13 cellular contexts compared by ENCODE assay signal in genomic region chr1:1237874-1238701, GRCh38. TPM values are rescaled to one million over a fixed set of nuclear protein-coding genes. Genes with fewer than 3 reads are reported as not detected.
DNase-seq lines count a peak whose midpoint lies in the region; ATAC-seq, FAIRE-seq and TF ChIP-seq lines count a peak whose summit lies in the region.
"Had no signal": no experiment of that assay in that cellular context is flagged by ENCODE, and none has a peak within 500 bp of the region (broad histone marks: within the 10 kb centered on the region; RNA-seq: fewer than 3 reads in every experiment).

No MANE protein-coding gene starts in this region.

- no peaks in the 10 kb centered on the region for H3K9me3 Mint-ChIP-seq in CD4-positive, alpha-beta T cell

- no peak overlapping the region for H3K14ac ChIP-seq in trophoblast cell (ENCODE audit: low read length)

- TF ChIP-seq CTCF in GM12878 (IDR thresholded peaks at IDR 0.05 in 2 of 3, conservative IDR thresholded peaks at IDR 0.05 in 1 of 3; ENCODE audit: control insufficient read depth in 2 of 3, extremely low read depth in 1 of 3, insufficient read depth in 1 of 3, low read depth in 3 of 3, low read length in 3 of 3) (no peak), spleen (IDR thresholded peaks at IDR 0.05 in 8 of 11, conservative IDR thresholded peaks at IDR 0.05 in 3 of 11) (no peak)
- TF ChIP-seq CTCF in CD4-positive, alpha-beta T cell (IDR thresholded peaks at IDR 0.05) = no peak

- H3K4me2 ChIP-seq in GM12878 (ENCODE audit: control insufficient read depth, insufficient read depth) = no peak overlapping the region
- no peak overlapping the region for H3K4me2 ChIP-seq in trophoblast cell (ENCODE audit: low read length)

- CTCF ChIA-PET in GM12878 (lab: Yijun Ruan, JAX) = interaction anchor here (1.4 kb wide), 1 partner anchor 116 kb away, joined by 4 read pairs; no protein-coding TSS in a partner anchor
- CTCF ChIA-PET in CD4-positive, alpha-beta T cell (lab: Charles Lee) = no interaction called here

- SMC1A ChIA-PET in GM12878 (lab: Charles Lee; ENCODE audit: uncharacterized antibody, unreplicated experiment) = interaction anchor here (1.1 kb wide), 1 partner anchor 25 kb away, joined by 3 read pairs; no protein-coding TSS in a partner anchor

- H3K4ac ChIP-seq in trophoblast cell (ENCODE audit: low read depth, low read length) = no peak overlapping the region

- TF ChIP-seq RAD21 in GM12878 (IDR thresholded peaks at IDR 0.05; ENCODE audit: insufficient read depth, low read depth, low read length) = no peak

- no peak overlapping the region for H2BK120ac ChIP-seq in trophoblast cell (ENCODE audit: insufficient read depth, low read length, poor library complexity)

- intact Hi-C loops in GM12878 (cut with micrococcal nuclease; ENCODE audit: unreplicated experiment) (no loop called here), spleen (cut with DNase I; ENCODE audit: low total_unique reads) (no loop called here)
- intact Hi-C loops in CD4-positive, alpha-beta T cell (cut with DNase I, micrococcal nuclease) = no loop called here

- no peak overlapping the region for H2BK5ac ChIP-seq in trophoblast cell (ENCODE audit: low read depth, low read length, poor library complexity)

- H3K4me1 ChIP-seq in GM12878 (ENCODE audit: control insufficient read depth, insufficient read depth, low read length) (no peaks in the 10 kb centered on the region), trophoblast cell (ENCODE audit: control insufficient read depth in 1 of 2, insufficient read depth in 2 of 2, low read length in 2 of 2) (peaks cover 3 to 23% of the 10 kb centered on the region in 2 experiments), spleen (peaks cover 0 to 39% (median 26%) of the 10 kb centered on the region in 6 donors)

- H4K20me1 ChIP-seq in GM12878 (ENCODE audit: control insufficient read depth, insufficient read depth) = no peaks in the 10 kb centered on the region

- no peak overlapping the region for H2BK12ac ChIP-seq in trophoblast cell (ENCODE audit: low read length)

- H3K18ac ChIP-seq in trophoblast cell (ENCODE audit: low read length) = no peak overlapping the region

- H3K27me3 ChIP-seq in GM12878 (replicated peaks in 1 of 2; ENCODE audit: control insufficient read depth in 2 of 2, insufficient read depth in 2 of 2, low read length in 1 of 2) (no peaks in the 10 kb centered on the region), trophoblast cell (ENCODE audit: insufficient read depth, low read length) (no peaks in the 10 kb centered on the region), spleen (replicated peaks in 1 of 7) (peaks cover 0 to 69% (median 32%) of the 10 kb centered on the region in 7 donors)
- H3K27me3 ChIP-seq in CD4-positive, alpha-beta T cell (ENCODE audit: control insufficient read depth, insufficient read depth, low read length) = peaks cover 8% of the 10 kb centered on the region

- no peak for FAIRE-seq in GM12878 (lab: Jason Lieb, UNC)
- FAIRE-seq: colon had no signal

- no peak overlapping the region for H2AFZ ChIP-seq in GM12878 (ENCODE audit: control insufficient read depth, low read depth, low read length)
- peak overlapping the region; percentile 6 for H2AFZ ChIP-seq in trophoblast cell (ENCODE audit: insufficient read depth, low read length, poor library complexity)
- H2AFZ ChIP-seq: GM23248 had no signal

- H4K12ac ChIP-seq in trophoblast cell (ENCODE audit: low read depth, low read length) = no peak overlapping the region

- peaks cover 7% of the 10 kb centered on the region for H3K4me1 Mint-ChIP-seq in CD4-positive, alpha-beta T cell (ENCODE audit: low read depth)

- no peak overlapping the region for H3K27ac ChIP-seq in GM12878 (ENCODE audit: control insufficient read depth, insufficient read depth)
- no peak overlapping the region for H3K27ac ChIP-seq in trophoblast cell (ENCODE audit: low read depth, low read length)
- H3K27ac ChIP-seq in CD4-positive, alpha-beta T cell (ENCODE audit: low read depth, low read length) = no peak overlapping the region
- H3K27ac ChIP-seq in spleen = no peak overlapping the region
- H3K27ac ChIP-seq: 22Rv1, GM23248, sigmoid colon had no signal

- H3K36me3 ChIP-seq in GM12878 (ENCODE audit: control insufficient read depth in 2 of 2, insufficient read depth in 2 of 2, low read length in 1 of 2) (no peaks in the 10 kb centered on the region), trophoblast cell (ENCODE audit: control insufficient read depth in 1 of 2, insufficient read depth in 2 of 2, low read length in 2 of 2) (peaks cover 8 to 15% of the 10 kb centered on the region in 2 experiments), spleen (peaks cover 0 to 26% (median 11%) of the 10 kb centered on the region in 6 donors)
- H3K36me3 ChIP-seq: sigmoid colon had no signal

- in situ Hi-C loops in GM12878 (cut with MboI) = no loop called here

- no peak overlapping the region for H3K27ac Mint-ChIP-seq in CD4-positive, alpha-beta T cell

- peaks cover 2% of the 10 kb centered on the region for H3K79me1 ChIP-seq in trophoblast cell (ENCODE audit: low read length)

- no TSS peak for BruUV-seq in GM12878 (replicated peaks; lab: Mats Ljungman, UMichigan)

- H3K4me3 Mint-ChIP-seq in CD4-positive, alpha-beta T cell = no peak overlapping the region

- H3K9me3 ChIP-seq in GM12878 (replicated peaks; ENCODE audit: control insufficient read depth, insufficient read depth, low read length) (no peaks in the 10 kb centered on the region; the same call in 2 of the 3 replicates), trophoblast cell (ENCODE audit: insufficient read depth, low read depth, low read length) (peaks cover 3% of the 10 kb centered on the region), spleen (no peaks in the 10 kb centered on the region)
- no peaks in the 10 kb centered on the region for H3K9me3 ChIP-seq in CD4-positive, alpha-beta T cell (ENCODE audit: control insufficient read depth, low read length)
- H3K9me3 ChIP-seq: sigmoid colon had no signal

- POLR2A ChIA-PET in GM12878 (lab: Charles Lee) = no interaction called here
- POLR2A ChIA-PET in CD4-positive, alpha-beta T cell (lab: Charles Lee) = interaction anchor here (0.9 kb wide), 1 partner anchor 21 kb away, joined by 3 read pairs; no protein-coding TSS in a partner anchor

- ATAC-seq in GM12878 = peak; percentile 47
- ATAC-seq in CD4-positive, alpha-beta T cell (ENCODE audit: poor library complexity) = no peak

- no peak overlapping the region for H4K8ac ChIP-seq in trophoblast cell (ENCODE audit: low read depth, low read length)

- DNase-seq in DMS 273 (lab: John Stamatoyannopoulos, UW; ENCODE audit: unreplicated experiment) = peak; percentile 57
- no peak for DNase-seq in DMS 273 treated with DMSO at 0.1 percent for 48 hours (lab: John Stamatoyannopoulos, UW)
- DNase-seq in GM12878 (ENCODE audit: low read depth, low spot score) = no peak
- DNase-seq in trophoblast cell = peak; percentile 19 to 35
- DNase-seq in CD4-positive, alpha-beta T cell = no peak
- DNase-seq in spleen = no peak
- DNase-seq: activated naive CD4-positive, alpha-beta T cell; GM23248; NCI-H2107; RPMI8226; sigmoid colon had no signal

- no peak overlapping the region for H3K4me3 ChIP-seq in GM12878
- no peak overlapping the region for H3K4me3 ChIP-seq in trophoblast cell (ENCODE audit: low read depth, low read length)
- no peak overlapping the region for H3K4me3 ChIP-seq in spleen
- H3K4me3 ChIP-seq: GM23248, sigmoid colon had no signal

- H3K27me3 Mint-ChIP-seq in CD4-positive, alpha-beta T cell = no peaks in the 10 kb centered on the region

- H4K91ac ChIP-seq in trophoblast cell (ENCODE audit: low read depth, low read length) = no peak overlapping the region

- 29% methylated on average over 42 of the region's 48 CpGs for WGBS in GM12878 (ENCODE audit: insufficient coverage, insufficient replicate concordance, low lambda C conversion rate, missing lambda C conversion rate)
- WGBS in trophoblast cell (ENCODE audit: extremely low coverage, insufficient coverage, insufficient read length) = no CpG with 5 or more reads among the region's 48 CpGs
- 54 to 59% (median 55%) methylated on average over 32 to 48 of the region's 48 CpGs for WGBS in spleen, 5 donors

- H2AK5ac ChIP-seq in trophoblast cell (ENCODE audit: low read length) = peak overlapping the region; percentile 38

- TF ChIP-seq EP300 in GM12878 (IDR thresholded peaks at IDR 0.05; ENCODE audit: borderline replicate concordance in 1 of 2, control insufficient read depth in 1 of 2, low read depth in 2 of 2, low read length in 2 of 2) = no peak; a peak in 1 of 4 replicates

- TF ChIP-seq POLR2A in GM12878 (IDR thresholded peaks at IDR 0.05; ENCODE audit: low read depth, low read length) (no peak), spleen (IDR thresholded peaks at IDR 0.05) (no peak)

- H3K9ac ChIP-seq in GM12878 (ENCODE audit: control insufficient read depth, insufficient read depth, low read length) (no peak overlapping the region), trophoblast cell (ENCODE audit: low read length) (no peak overlapping the region)
- H3K9ac ChIP-seq: GM23248 had no signal

- peaks cover 6% of the 10 kb centered on the region for H3K36me3 Mint-ChIP-seq in CD4-positive, alpha-beta T cell (ENCODE audit: low read depth)

- H3K23ac ChIP-seq in trophoblast cell (ENCODE audit: low read length) = no peak overlapping the region

- H3K79me2 ChIP-seq in GM12878 (ENCODE audit: control insufficient read depth, insufficient read depth, low read length) (peaks cover 1% of the 10 kb centered on the region), trophoblast cell (ENCODE audit: control insufficient read depth, insufficient read depth, low read length, poor library complexity) (no peaks in the 10 kb centered on the region)

- RAD21 ChIA-PET in GM12878 (lab: Charles Lee; ENCODE audit: unreplicated experiment) = interaction anchor here (0.8 kb wide), 1 partner anchor 12 kb away, joined by 3 read pairs; no protein-coding TSS in a partner anchor

RNA-seq across cellular contexts. Expression of gene B3GALT6, which starts 6.1 kb away (rescaled TPM):
- total RNA-seq in GM12878 (2013; cell fraction: nucleolus; rRNA removed) = 13.9 and 14.3 TPM in 2 replicates
- total RNA-seq in GM12878 (2014; rRNA removed) = 18.3 and 20.8 TPM in 2 replicates
- 6.7 and 7.8 TPM in 2 replicates for total RNA-seq in GM12878 (2014; rRNA removed; fragmentation: Illumina TruSeq; extraction: Trizol)
- total RNA-seq in GM12878 (2021) = 18.7 and 20.6 TPM in 2 replicates
- 2.2 TPM for polyA plus RNA-seq in GM12878 (2011; ENCODE audit: low read depth)
- 1.5 and 2.2 TPM in 2 replicates for polyA plus RNA-seq in GM12878 (2011; rRNA removed)
- polyA plus RNA-seq in GM12878 (2011; cell fraction: cytosol; rRNA removed) = 2.8 and 4.3 TPM in 2 replicates
- polyA plus RNA-seq in GM12878 (2011; cell fraction: nucleus; rRNA removed) = 5.4 and 7.7 TPM in 2 replicates
- 5.4 and 6.2 TPM in 2 replicates for polyA plus RNA-seq in GM12878 (2012)
- 5.8 and 6.8 TPM in 2 replicates for polyA plus RNA-seq in GM12878 (2014; fragmentation: Illumina TruSeq; extraction: Trizol)
- polyA plus RNA-seq in GM12878 (2014; fragmentation: Nextera tagmentation; extraction: Ambion mirVana) = 1 to 10 TPM in 1 of 2 experiments, under 1 TPM in 1; 0.53 to 1.6 TPM
- 14.2 and 17.1 TPM in 2 replicates for polyA plus RNA-seq in GM12878 (2014; rRNA removed)
- 1 to 10 TPM; 1.1 to 1.6 TPM for polyA plus RNA-seq in GM12878 (2016; fragmentation: Nextera tagmentation; extraction: Ambion mirVana)
- polyA minus RNA-seq in GM12878 (2011; rRNA and poly(A)+ RNA removed) = 2.4 and 2.9 TPM in 2 replicates
- polyA minus RNA-seq in GM12878 (2011; cell fraction: cytosol; rRNA and poly(A)+ RNA removed) = 1.2 and 2.7 TPM in 2 replicates
- 12.7 and 22.7 TPM in 2 replicates for polyA minus RNA-seq in GM12878 (2011; cell fraction: nucleus; rRNA and poly(A)+ RNA removed)
- 16.1 and 16.2 TPM in 2 replicates for polyA plus RNA-seq in trophoblast cell (2013)
- total RNA-seq in CD4-positive, alpha-beta T cell = 1 to 10 TPM; 4.9 to 5.1 TPM
- total RNA-seq in spleen = 10 to 100 TPM; 13.2 to 25.1 (median 19.3) TPM
- polyA plus RNA-seq in spleen = 10 to 100 TPM in 2 of 3 donors, 1 to 10 TPM in 1; 7.9 to 16.6 (median 12.1) TPM

RNA-seq across cellular contexts. Expression of gene SDF4, which starts 6.3 kb away (rescaled TPM):
- 53.9 and 54.1 TPM in 2 replicates for total RNA-seq in GM12878 (2013; cell fraction: nucleolus; rRNA removed)
- total RNA-seq in GM12878 (2014; rRNA removed) (43.1 and 48.7 TPM in 2 replicates), GM12878 (2014; rRNA removed; fragmentation: Illumina TruSeq; extraction: Trizol) (25.8 and 31.8 TPM in 2 replicates), GM12878 (2021) (92.2 and 97.2 TPM in 2 replicates), spleen (100 to 1,000 TPM in 4 of 7 donors, 10 to 100 TPM in 3; 87.2 to 145 (median 114) TPM)
- 16.2 TPM for polyA plus RNA-seq in GM12878 (2011; ENCODE audit: low read depth)
- polyA plus RNA-seq in GM12878 (2011; rRNA removed) (16.4 and 28.8 TPM in 2 replicates), GM12878 (2014; fragmentation: Illumina TruSeq; extraction: Trizol) (5.9 and 27.2 TPM in 2 replicates), GM12878 (2014; fragmentation: Nextera tagmentation; extraction: Ambion mirVana) (1 to 10 TPM in 1 of 2 experiments, under 1 TPM in 1; 0.44 to 2.0 TPM), GM12878 (2014; rRNA removed) (51.5 and 65.0 TPM in 2 replicates), GM12878 (2016; fragmentation: Nextera tagmentation; extraction: Ambion mirVana) (10 to 100 TPM; 78.5 to 87.8 TPM), spleen (10 to 100 TPM; 39.1 to 84.2 (median 49.4) TPM)
- 30.5 and 38.1 TPM in 2 replicates for polyA plus RNA-seq in GM12878 (2011; cell fraction: cytosol; rRNA removed)
- 93.2 and 136 TPM in 2 replicates for polyA plus RNA-seq in GM12878 (2011; cell fraction: nucleus; rRNA removed)
- polyA plus RNA-seq in GM12878 (2012) = 57.3 and 60.4 TPM in 2 replicates
- polyA minus RNA-seq in GM12878 (2011; rRNA and poly(A)+ RNA removed) = 24.1 and 24.7 TPM in 2 replicates
- polyA minus RNA-seq in GM12878 (2011; cell fraction: cytosol; rRNA and poly(A)+ RNA removed) = 15.0 and 18.9 TPM in 2 replicates
- 27.2 and 42.8 TPM in 2 replicates for polyA minus RNA-seq in GM12878 (2011; cell fraction: nucleus; rRNA and poly(A)+ RNA removed)
- polyA plus RNA-seq in trophoblast cell (2013) = 136 and 142 TPM in 2 replicates
- 10 to 100 TPM; 66.3 to 71.0 TPM for total RNA-seq in CD4-positive, alpha-beta T cell

RNA-seq across cellular contexts. Expression of gene C1QTNF12, which starts 8.4 kb away (rescaled TPM):
- 1.3 and 1.4 TPM in 2 replicates for total RNA-seq in GM12878 (2013; cell fraction: nucleolus; rRNA removed)
- total RNA-seq in GM12878 (2014; rRNA removed) (0.17 and 0.76 TPM in 2 replicates), GM12878 (2014; rRNA removed; fragmentation: Illumina TruSeq; extraction: Trizol) (0.37 TPM in 1 of 2 replicates, not detected in the other), GM12878 (2021) (0.96 and 1.0 TPM in 2 replicates), spleen (1 to 10 TPM in 3 of 7 donors, under 1 TPM in 1, not detected in 3; 0.87 to 3.6 (median 1.8) TPM)
- 1.9 TPM for polyA plus RNA-seq in GM12878 (2011; ENCODE audit: low read depth)
- polyA plus RNA-seq in GM12878 (2011; rRNA removed) (not detected in 2 replicates), GM12878 (2014; fragmentation: Illumina TruSeq; extraction: Trizol) (not detected in 2 replicates), GM12878 (2014; fragmentation: Nextera tagmentation; extraction: Ambion mirVana) (under 1 TPM in 1 of 2 experiments, not detected in 1; 0.31 TPM), GM12878 (2014; rRNA removed) (0.50 and 0.84 TPM in 2 replicates), GM12878 (2016; fragmentation: Nextera tagmentation; extraction: Ambion mirVana) (under 1 TPM in 1 of 2 experiments, not detected in 1; 0.20 TPM), spleen (1 to 10 TPM; 1.3 to 5.5 (median 1.4) TPM)
- 0.22 and 0.48 TPM in 2 replicates for polyA plus RNA-seq in GM12878 (2011; cell fraction: cytosol; rRNA removed)
- polyA plus RNA-seq in GM12878 (2011; cell fraction: nucleus; rRNA removed) = 4.2 and 6.9 TPM in 2 replicates
- 3.7 and 4.4 TPM in 2 replicates for polyA plus RNA-seq in GM12878 (2012)
- 0.52 TPM in 1 of 2 replicates, not detected in the other for polyA minus RNA-seq in GM12878 (2011; rRNA and poly(A)+ RNA removed)
- not detected in 2 replicates for polyA minus RNA-seq in GM12878 (2011; cell fraction: cytosol; rRNA and poly(A)+ RNA removed)
- 1.1 and 1.8 TPM in 2 replicates for polyA minus RNA-seq in GM12878 (2011; cell fraction: nucleus; rRNA and poly(A)+ RNA removed)
- polyA plus RNA-seq in trophoblast cell (2013) = 2.4 and 3.2 TPM in 2 replicates
- 1 to 10 TPM; 3.4 to 4.8 TPM for total RNA-seq in CD4-positive, alpha-beta T cell

RNA-seq across cellular contexts. Expression of gene TNFRSF4, which starts 24.1 kb away (rescaled TPM):
- 8.5 and 8.7 TPM in 2 replicates for total RNA-seq in GM12878 (2013; cell fraction: nucleolus; rRNA removed)
- 6.2 and 6.9 TPM in 2 replicates for total RNA-seq in GM12878 (2014; rRNA removed)
- total RNA-seq in GM12878 (2014; rRNA removed; fragmentation: Illumina TruSeq; extraction: Trizol) = 0.51 and 0.67 TPM in 2 replicates
- total RNA-seq in GM12878 (2021) = 6.1 and 6.5 TPM in 2 replicates
- polyA plus RNA-seq in GM12878 (2011; ENCODE audit: low read depth) = 0.39 TPM
- polyA plus RNA-seq in GM12878 (2011; rRNA removed) = 0.33 TPM in 1 of 2 replicates, not detected in the other
- 0.37 and 0.75 TPM in 2 replicates for polyA plus RNA-seq in GM12878 (2011; cell fraction: cytosol; rRNA removed)
- polyA plus RNA-seq in GM12878 (2011; cell fraction: nucleus; rRNA removed) = 1.3 and 1.6 TPM in 2 replicates
- 3.1 and 3.3 TPM in 2 replicates for polyA plus RNA-seq in GM12878 (2012)
- 0.24 TPM in 1 of 2 replicates, not detected in the other for polyA plus RNA-seq in GM12878 (2014; fragmentation: Illumina TruSeq; extraction: Trizol)
- polyA plus RNA-seq in GM12878 (2014; fragmentation: Nextera tagmentation; extraction: Ambion mirVana) = under 1 TPM in 1 of 2 experiments, not detected in 1; 0.05 TPM
- 6.5 and 7.3 TPM in 2 replicates for polyA plus RNA-seq in GM12878 (2014; rRNA removed)
- 1 to 10 TPM; 2.5 to 2.8 TPM for polyA plus RNA-seq in GM12878 (2016; fragmentation: Nextera tagmentation; extraction: Ambion mirVana)
- polyA minus RNA-seq in GM12878 (2011; rRNA and poly(A)+ RNA removed) = not detected in 2 replicates
- not detected in 2 replicates for polyA minus RNA-seq in GM12878 (2011; cell fraction: cytosol; rRNA and poly(A)+ RNA removed)
- 0.24 and 0.67 TPM in 2 replicates for polyA minus RNA-seq in GM12878 (2011; cell fraction: nucleus; rRNA and poly(A)+ RNA removed)
- polyA plus RNA-seq in trophoblast cell (2013) = 0.07 and 0.08 TPM in 2 replicates
- total RNA-seq in CD4-positive, alpha-beta T cell = 10 to 100 TPM; 27.6 to 28.6 TPM
- total RNA-seq in spleen = 10 to 100 TPM in 5 of 7 donors, 1 to 10 TPM in 2; 6.6 to 18.9 (median 12.5) TPM
- 10 to 100 TPM; 14.7 to 23.4 (median 14.7) TPM for polyA plus RNA-seq in spleen
- total RNA-seq: GM23248 had no signal
- polyA plus RNA-seq: GM23248 had no signal

RNA-seq across cellular contexts. Expression of gene TNFRSF18, which starts 31.7 kb away (rescaled TPM):
- total RNA-seq in GM12878 (2013; cell fraction: nucleolus; rRNA removed) = 10.6 and 12.0 TPM in 2 replicates
- total RNA-seq in GM12878 (2014; rRNA removed) = 4.6 and 4.8 TPM in 2 replicates
- 0.37 and 0.72 TPM in 2 replicates for total RNA-seq in GM12878 (2014; rRNA removed; fragmentation: Illumina TruSeq; extraction: Trizol)
- total RNA-seq in GM12878 (2021) = 6.1 and 6.3 TPM in 2 replicates
- polyA plus RNA-seq in GM12878 (2011; ENCODE audit: low read depth) = 1.9 TPM
- 2.0 and 4.5 TPM in 2 replicates for polyA plus RNA-seq in GM12878 (2011; rRNA removed)
- polyA plus RNA-seq in GM12878 (2011; cell fraction: cytosol; rRNA removed) = 8.1 and 12.6 TPM in 2 replicates
- 21.6 and 27.6 TPM in 2 replicates for polyA plus RNA-seq in GM12878 (2011; cell fraction: nucleus; rRNA removed)
- polyA plus RNA-seq in GM12878 (2012) = 5.4 and 5.5 TPM in 2 replicates
- polyA plus RNA-seq in GM12878 (2014; fragmentation: Illumina TruSeq; extraction: Trizol) = 0.53 TPM in 1 of 2 replicates, not detected in the other
- under 1 TPM in 1 of 2 experiments, not detected in 1; 0.18 TPM for polyA plus RNA-seq in GM12878 (2014; fragmentation: Nextera tagmentation; extraction: Ambion mirVana)
- 7.0 and 7.5 TPM in 2 replicates for polyA plus RNA-seq in GM12878 (2014; rRNA removed)
- polyA plus RNA-seq in GM12878 (2016; fragmentation: Nextera tagmentation; extraction: Ambion mirVana) = 1 to 10 TPM; 1.3 to 1.5 TPM
- 1.2 and 5.0 TPM in 2 replicates for polyA minus RNA-seq in GM12878 (2011; rRNA and poly(A)+ RNA removed)
- polyA minus RNA-seq in GM12878 (2011; cell fraction: cytosol; rRNA and poly(A)+ RNA removed) = 1.4 and 4.8 TPM in 2 replicates
- polyA minus RNA-seq in GM12878 (2011; cell fraction: nucleus; rRNA and poly(A)+ RNA removed) = 1.7 and 2.2 TPM in 2 replicates
- not detected in 2 replicates for polyA plus RNA-seq in trophoblast cell (2013)
- total RNA-seq in CD4-positive, alpha-beta T cell = 10 to 100 TPM; 14.8 to 17.8 TPM
- 1 to 10 TPM; 5.2 to 9.9 (median 7.5) TPM for total RNA-seq in spleen
- 10 to 100 TPM in 1 of 3 donors, 1 to 10 TPM in 2; 7.2 to 16.3 (median 9.3) TPM for polyA plus RNA-seq in spleen
- total RNA-seq: GM23248 had no signal
- polyA plus RNA-seq: GM23248 had no signal

Comparison
In these comparisons a context has a peak if more than half of its experiments do, and no peak if none do; other contexts are left out.
1. DNase-seq: peak in DMS 273 (single experiment) and trophoblast cell (2 of 2); none in DMS 273 treated with DMSO at 0.1 percent for 48 hours (single experiment), GM12878 (single experiment), CD4-positive, alpha-beta T cell (0 of 10) and spleen (single experiment).